In the genomic region with DNA sequence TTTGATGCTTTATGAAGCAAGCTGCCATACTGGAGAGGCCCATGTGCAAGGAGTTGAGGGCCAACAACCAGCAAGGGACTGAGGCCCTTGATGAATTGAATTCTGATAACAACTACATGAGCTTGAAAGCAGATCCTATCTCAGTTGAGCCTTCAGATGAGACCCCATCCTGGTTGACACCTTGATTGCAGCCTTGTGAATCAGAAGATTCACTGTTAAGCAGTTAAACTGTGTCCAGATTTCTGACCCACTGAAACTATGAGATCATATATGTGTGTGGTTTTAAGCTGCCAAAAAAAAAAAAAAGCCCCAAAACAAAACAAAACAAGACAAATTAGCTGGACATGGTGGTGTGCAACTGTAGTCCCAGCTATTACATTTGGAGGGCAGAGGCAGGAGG, we compare ENCODE assay signal across 1 cellular context.
TF ChIP-seq lines count a peak whose summit lies in the region.

No MANE protein-coding gene starts in this region.

TF ChIP-seq in H1, 55 proteins besides CTCF, POLR2A, EP300 and RAD21 (continued from another document):
- TF ChIP-seq ATF2 (IDR thresholded peaks at IDR 0.05; ENCODE audit: low read length) (no peak), YY1 (IDR thresholded peaks at IDR 0.05; ENCODE audit: low read depth, low read length) (no peak), NANOG (IDR thresholded peaks at IDR 0.05; ENCODE audit: insufficient read depth, low read depth, low read length, poor library complexity, severe bottlenecking) (no peak), SIX5 (IDR thresholded peaks at IDR 0.05; ENCODE audit: low read depth, low read length) (no peak), GTF2F1 (IDR thresholded peaks at IDR 0.05; ENCODE audit: borderline replicate concordance, low read depth, low read length) (no peak), JUN (IDR thresholded peaks at IDR 0.05; ENCODE audit: low read depth, low read length) (no peak), SP4 (IDR thresholded peaks at IDR 0.05; ENCODE audit: low read length) (no peak), BRCA1 (IDR thresholded peaks at IDR 0.05; ENCODE audit: low read depth, low read length) (no peak), CBX8 (IDR thresholded peaks at IDR 0.05; ENCODE audit: borderline replicate concordance, low read depth, low read length) (no peak), POU5F1 (IDR thresholded peaks at IDR 0.05; ENCODE audit: low read depth, low read length) (no peak), RNF2 (IDR thresholded peaks at IDR 0.05; ENCODE audit: borderline replicate concordance, low read depth, low read length, missing control alignments, poor library complexity, severe bottlenecking) (no peak), CBX5 (IDR thresholded peaks at IDR 0.05; ENCODE audit: low read depth, low read length) (no peak), ZNF274 (IDR thresholded peaks at IDR 0.05; ENCODE audit: borderline replicate concordance, extremely low read depth, low read length) (no peak), TCF12 (IDR thresholded peaks at IDR 0.05; ENCODE audit: low read depth, low read length) (no peak), NRF1 (IDR thresholded peaks at IDR 0.05; ENCODE audit: low read depth, low read length) (no peak), SUZ12 (IDR thresholded peaks at IDR 0.05; ENCODE audit: low read length) (no peak)
- TF ChIP-seq, protein P1, sequence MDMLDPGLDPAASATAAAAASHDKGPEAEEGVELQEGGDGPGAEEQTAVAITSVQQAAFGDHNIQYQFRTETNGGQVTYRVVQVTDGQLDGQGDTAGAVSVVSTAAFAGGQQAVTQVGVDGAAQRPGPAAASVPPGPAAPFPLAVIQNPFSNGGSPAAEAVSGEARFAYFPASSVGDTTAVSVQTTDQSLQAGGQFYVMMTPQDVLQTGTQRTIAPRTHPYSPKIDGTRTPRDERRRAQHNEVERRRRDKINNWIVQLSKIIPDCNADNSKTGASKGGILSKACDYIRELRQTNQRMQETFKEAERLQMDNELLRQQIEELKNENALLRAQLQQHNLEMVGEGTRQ (IDR thresholded peaks at IDR 0.05; ENCODE audit: low read length): no peak
